Comparison of ENCODE assay signal across 8 cellular contexts in the genomic region with DNA sequence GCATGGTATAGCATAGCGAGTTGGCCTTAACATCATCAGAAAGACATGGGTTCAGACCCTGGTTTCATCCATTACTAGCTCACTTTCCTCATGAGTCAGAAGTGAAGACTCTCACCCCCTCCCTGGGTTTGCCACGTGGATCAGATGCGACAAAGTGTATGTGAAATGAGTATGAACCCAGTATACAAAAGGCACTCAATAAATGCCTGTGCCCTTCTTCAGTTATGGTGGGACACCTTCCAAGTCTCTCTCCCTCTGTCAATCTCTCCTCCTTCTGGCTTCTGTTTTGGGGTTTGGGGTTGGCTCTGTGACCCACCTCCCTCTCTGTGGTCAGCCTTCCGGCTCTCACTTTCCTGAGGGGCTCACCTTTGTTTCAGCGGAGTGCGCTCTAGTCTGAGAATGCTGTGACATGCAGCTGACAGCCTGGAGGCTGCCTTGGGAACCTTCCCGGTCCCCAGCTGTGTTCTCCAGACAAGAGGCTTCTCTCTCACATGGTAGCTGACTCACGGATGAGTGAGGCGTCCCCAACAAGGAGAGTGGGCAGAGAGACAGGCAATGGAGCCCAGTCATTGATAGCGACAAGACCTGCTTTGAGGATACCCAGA.
DNase-seq lines count a peak whose midpoint lies in the region; ATAC-seq and TF ChIP-seq lines count a peak whose summit lies in the region.

No MANE protein-coding gene starts in this region.

- H4K20me1 ChIP-seq in OCI-LY3 (ENCODE audit: insufficient read depth, low read length) (peaks cover 95% of the 10 kb centered on the region), osteoblast (ENCODE audit: insufficient read depth, low read length) (peaks cover 2% of the 10 kb centered on the region)

- H3K36me3 ChIP-seq in CD8-positive, alpha-beta memory T cell (ENCODE audit: insufficient read depth, low read length): no peaks in the 10 kb centered on the region
- H3K36me3 ChIP-seq in OCI-LY3 (replicated peaks; ENCODE audit: low read depth, low read length) (no peaks in the 10 kb centered on the region), osteoblast (ENCODE audit: insufficient read depth, low read length) (no peaks in the 10 kb centered on the region)

- H3K9me3 ChIP-seq in CD8-positive, alpha-beta memory T cell (ENCODE audit: low read length): no peaks in the 10 kb centered on the region
- H3K9me3 ChIP-seq in OCI-LY3 (ENCODE audit: insufficient read depth, low read length): no peaks in the 10 kb centered on the region
- H3K9me3 ChIP-seq in osteoblast (ENCODE audit: low read depth, low read length): no peaks in the 10 kb centered on the region

- peak overlapping the region in 5 of 7 donors; percentile 4 to 42 (median 12) for H3K4me3 Mint-ChIP-seq in CD8-positive, alpha-beta memory T cell
- no peak overlapping the region for H3K4me3 Mint-ChIP-seq in brain

- CTCF ChIA-PET in CD8-positive, alpha-beta memory T cell (lab: Charles Lee): interaction anchor here (1.0 kb wide), 1 partner anchor 50 kb away, joined by 3 read pairs; no protein-coding TSS in a partner anchor

- POLR2A ChIA-PET in CD8-positive, alpha-beta memory T cell (lab: Charles Lee): no interaction called here

- no peak for ATAC-seq in HG02852 (IDR thresholded peaks at IDR 0.05; ENCODE audit: unreplicated experiment)
- ATAC-seq in HG03139 (IDR thresholded peaks at IDR 0.05; ENCODE audit: unreplicated experiment): no peak

- H3K36me3 Mint-ChIP-seq in CD8-positive, alpha-beta memory T cell: no peaks in the 10 kb centered on the region
- H3K36me3 Mint-ChIP-seq in brain: no peaks in the 10 kb centered on the region

- peaks cover 0 to 37% (median 2%) of the 10 kb centered on the region in 3 donors for H3K4me1 Mint-ChIP-seq in CD8-positive, alpha-beta memory T cell
- peaks cover 26% of the 10 kb centered on the region for H3K4me1 Mint-ChIP-seq in brain

- H3K79me2 ChIP-seq in OCI-LY3 (ENCODE audit: low read length): peaks cover 100% of the 10 kb centered on the region
- peaks cover 54% of the 10 kb centered on the region for H3K79me2 ChIP-seq in osteoblast (ENCODE audit: insufficient read depth, low read length)

- DNase-seq in CD8-positive, alpha-beta memory T cell: no peak
- DNase-seq in osteoblast (ENCODE audit: insufficient read length, low spot score, missing footprints) (peak; percentile 88), erythroblast (lab: John Stamatoyannopoulos, UW) (no peak), KG1 (lab: John Stamatoyannopoulos, UW) (no peak)

- H3K27me3 Mint-ChIP-seq in CD8-positive, alpha-beta memory T cell: no peaks in the 10 kb centered on the region
- H3K27me3 Mint-ChIP-seq in brain: peaks cover 6% of the 10 kb centered on the region

- peaks cover 15% of the 10 kb centered on the region for H3K4me1 ChIP-seq in CD8-positive, alpha-beta memory T cell (ENCODE audit: insufficient read depth, low read length)
- H3K4me1 ChIP-seq in OCI-LY3 (ENCODE audit: low read length) (peaks cover 54% of the 10 kb centered on the region), osteoblast (ENCODE audit: insufficient read depth, low read length) (peaks cover 15% of the 10 kb centered on the region)

- no peak for TF ChIP-seq CTCF in OCI-LY3 (IDR thresholded peaks at IDR 0.05; ENCODE audit: low read depth, low read length)
- no peak for TF ChIP-seq CTCF in brain (conservative IDR thresholded peaks at IDR 0.05)
- no peak for TF ChIP-seq CTCF in osteoblast (IDR thresholded peaks at IDR 0.05; ENCODE audit: extremely low read depth, low read depth, low read length)

- TF ChIP-seq POLR2A in erythroblast (IDR thresholded peaks at IDR 0.05; ENCODE audit: low read length): no peak

- H3K27ac ChIP-seq in CD8-positive, alpha-beta memory T cell (ENCODE audit: low read depth, low read length): no peak overlapping the region
- H3K27ac ChIP-seq in OCI-LY3 (ENCODE audit: low read length) (peak overlapping the region; percentile 57), osteoblast (ENCODE audit: low read depth, low read length) (peak overlapping the region; percentile 93)

- H3K27me3 ChIP-seq in CD8-positive, alpha-beta memory T cell (ENCODE audit: insufficient read depth, low read length, poor library complexity, severe bottlenecking): no peaks in the 10 kb centered on the region
- H3K27me3 ChIP-seq in OCI-LY3 (ENCODE audit: low read depth, low read length) (no peaks in the 10 kb centered on the region), osteoblast (ENCODE audit: insufficient read depth, low read length) (no peaks in the 10 kb centered on the region)

- H3K27ac Mint-ChIP-seq in CD8-positive, alpha-beta memory T cell: peak overlapping the region in 7 of 8 donors; percentile 25 to 45 (median 34)
- H3K27ac Mint-ChIP-seq in brain: peak overlapping the region in 4 of 5 experiments; percentile 16 to 76 (median 54)

- H3K9me3 Mint-ChIP-seq in CD8-positive, alpha-beta memory T cell: no peaks in the 10 kb centered on the region
- no peaks in the 10 kb centered on the region for H3K9me3 Mint-ChIP-seq in brain

- H2AFZ ChIP-seq in OCI-LY3 (ENCODE audit: low read depth, low read length): no peak overlapping the region
- H2AFZ ChIP-seq in osteoblast (ENCODE audit: low read length): peak overlapping the region; percentile 63

- peak overlapping the region; percentile 24; the same call in 1 of the 2 replicates for H3K9ac ChIP-seq in OCI-LY3 (ENCODE audit: low read length)

- H3K4me3 ChIP-seq in CD8-positive, alpha-beta memory T cell (ENCODE audit: low read length): no peak overlapping the region
- no peak overlapping the region for H3K4me3 ChIP-seq in OCI-LY3 (ENCODE audit: low read length)
- peak overlapping the region; percentile 14 for H3K4me3 ChIP-seq in osteoblast (ENCODE audit: insufficient read depth, low read length)

- H3K4me2 ChIP-seq in OCI-LY3 (ENCODE audit: low read length): peak overlapping the region; percentile 28
- H3K4me2 ChIP-seq in osteoblast (ENCODE audit: insufficient read depth, low read length): peak overlapping the region; percentile 67

Comparison
In these comparisons a context has a peak if more than half of its experiments do, and no peak if none do; other contexts are left out.
1. H3K4me3 Mint-ChIP-seq: peak in CD8-positive, alpha-beta memory T cell (5 of 7); none in brain (0 of 5).